ENCODE assay signal across 8 cellular contexts in the genomic region with DNA sequence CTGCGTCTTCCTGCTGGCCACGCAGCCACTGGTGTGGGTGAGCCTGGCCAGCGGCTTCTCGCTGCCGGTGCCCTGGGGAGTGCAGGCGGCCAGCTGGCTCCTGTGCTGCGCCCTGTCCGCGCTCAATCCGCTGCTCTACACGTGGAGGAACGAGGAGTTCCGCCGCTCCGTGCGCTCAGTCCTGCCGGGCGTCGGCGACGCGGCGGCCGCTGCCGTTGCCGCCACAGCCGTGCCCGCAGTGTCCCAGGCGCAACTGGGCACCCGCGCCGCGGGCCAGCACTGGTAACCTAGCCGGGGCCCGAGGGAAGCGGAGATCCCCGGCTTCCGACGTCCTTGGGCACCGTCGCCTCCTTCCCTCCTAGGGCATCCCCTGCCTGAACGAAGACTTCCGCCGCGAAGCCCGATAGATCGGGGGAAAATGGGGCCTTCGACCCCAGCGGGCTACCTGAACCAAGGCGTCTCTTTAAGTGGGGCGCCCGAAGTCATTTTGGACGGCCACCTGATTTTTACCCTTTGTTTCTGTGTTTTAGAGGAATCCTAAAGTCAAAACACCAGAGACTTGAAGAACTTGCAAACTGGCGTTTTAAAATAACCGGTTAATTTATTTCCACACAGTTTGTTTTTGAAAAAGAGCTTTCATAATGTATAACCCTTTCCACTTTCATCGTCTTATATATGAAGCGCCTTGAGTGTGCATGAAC. TPM values are rescaled to one million over a fixed set of nuclear protein-coding genes. Genes with fewer than 3 reads are reported as not detected.
A peak's percentile ranks its signal among the peaks of the same experiment; 100 is the strongest.
DNase-seq lines count a peak whose midpoint lies in the region; ATAC-seq and TF ChIP-seq lines count a peak whose summit lies in the region.

No MANE protein-coding gene starts in this region.

- TF ChIP-seq CTCF in colonic mucosa (IDR thresholded peaks at IDR 0.05) (no peak), vagina (IDR thresholded peaks at IDR 0.05) (no peak)

- intact Hi-C loops in colonic mucosa (cut with DNase I) = no loop called here
- intact Hi-C loops in vagina (cut with DNase I) = no loop called here

- H3K4me1 ChIP-seq in colonic mucosa (no peaks in the 10 kb centered on the region), mesendoderm (ENCODE audit: control insufficient read depth, low read depth, low read length) (no peaks in the 10 kb centered on the region), vagina (peaks cover 19% of the 10 kb centered on the region)

- H3K4me2 ChIP-seq in mesendoderm (ENCODE audit: low read length) = peak overlapping the region; percentile 71

- H2AK5ac ChIP-seq in mesendoderm (ENCODE audit: low read length) = no peak overlapping the region

- no peak for TF ChIP-seq POLR2A in vagina (IDR thresholded peaks at IDR 0.05)

- H3K36me3 ChIP-seq in colonic mucosa (no peaks in the 10 kb centered on the region), mesendoderm (ENCODE audit: control insufficient read depth, insufficient read depth, low read length) (no peaks in the 10 kb centered on the region), vagina (no peaks in the 10 kb centered on the region)

- DNase-seq in DMS53 treated with DMSO at 0.1 percent for 48 hours (lab: John Stamatoyannopoulos, UW; ENCODE audit: unreplicated experiment) (peak; percentile 58), colonic mucosa (no peak), mesendoderm (peak; percentile 51), vagina (ENCODE audit: extremely low spot score in 2 of 2) (no peak), GM19238 (ENCODE audit: insufficient read length, low spot score) (no peak)
- no peak for DNase-seq in Jurkat, Clone E6-1 (ENCODE audit: low read depth, low spot score)

- peak overlapping the region; percentile 31 for H3K4me3 ChIP-seq in Jurkat, Clone E6-1 (ENCODE audit: low read length)
- H3K4me3 ChIP-seq in colonic mucosa = peak overlapping the region; percentile 34
- no peak overlapping the region for H3K4me3 ChIP-seq in mesendoderm (ENCODE audit: low read length)
- peak overlapping the region; percentile 38 to 56 for H3K4me3 ChIP-seq in vagina

- H3K23ac ChIP-seq in mesendoderm (ENCODE audit: low read length) = no peak overlapping the region

- no peak overlapping the region for H2BK5ac ChIP-seq in mesendoderm (ENCODE audit: low read length)

- H3K27me3 ChIP-seq in colonic mucosa = peaks cover 26% of the 10 kb centered on the region
- H3K27me3 ChIP-seq in mesendoderm (ENCODE audit: insufficient read depth, low read length, poor library complexity) = peaks cover 33% of the 10 kb centered on the region
- H3K27me3 ChIP-seq in vagina = peaks cover 4% of the 10 kb centered on the region

- no peak overlapping the region for H2BK15ac ChIP-seq in mesendoderm (replicated peaks; ENCODE audit: low read depth)

- H3K27ac ChIP-seq in colonic mucosa (no peak overlapping the region), mesendoderm (ENCODE audit: low read depth, low read length) (no peak overlapping the region), vagina (no peak overlapping the region)

- no peaks in the 10 kb centered on the region for H3K79me2 ChIP-seq in mesendoderm (ENCODE audit: control insufficient read depth, insufficient read depth, low read length)

- no peak overlapping the region for H4K8ac ChIP-seq in mesendoderm (ENCODE audit: low read depth, low read length)

- H3K56ac ChIP-seq in mesendoderm (ENCODE audit: low read length) = peak overlapping the region; percentile 25

- no peak overlapping the region for H4K5ac ChIP-seq in mesendoderm (ENCODE audit: low read length)

- no CpG with 5 or more reads among the region's 57 CpGs for WGBS in mesendoderm (ENCODE audit: extremely low coverage, insufficient coverage, low lambda C conversion rate)

- H3K4ac ChIP-seq in mesendoderm (ENCODE audit: low read depth, low read length) = no peak overlapping the region

- H3K9me3 ChIP-seq in colonic mucosa (no peaks in the 10 kb centered on the region), vagina (no peaks in the 10 kb centered on the region)

- no peak overlapping the region for H3K18ac ChIP-seq in mesendoderm (ENCODE audit: low read length)

- ATAC-seq in HG02763 (IDR thresholded peaks at IDR 0.05; ENCODE audit: unreplicated experiment) = no peak
- ATAC-seq in HG02970 (IDR thresholded peaks at IDR 0.05; ENCODE audit: low FRiP score, unreplicated experiment) = no peak

- H3K79me1 ChIP-seq in mesendoderm (ENCODE audit: low read length) = no peaks in the 10 kb centered on the region

- H3K9ac ChIP-seq in colonic mucosa (ENCODE audit: low read depth in 2 of 2, low read length in 2 of 2) (peak overlapping the region in 1 of 2 donors; percentile 29), mesendoderm (ENCODE audit: low read length) (peak overlapping the region; percentile 41)

- no peak overlapping the region for H2BK120ac ChIP-seq in mesendoderm (ENCODE audit: low read depth, low read length)

RNA-seq across cellular contexts. Expression of gene GPR88, which starts 2.0 kb away (rescaled TPM):
- not detected for polyA plus RNA-seq in Jurkat, Clone E6-1 (2012; ENCODE audit: insufficient read depth, insufficient read length)
- under 1 TPM in 1 of 2 donors, not detected in 1; 0.19 TPM for total RNA-seq in colonic mucosa
- polyA plus RNA-seq in mesendoderm (2013, experiment 1 of 2) = not detected
- polyA plus RNA-seq in mesendoderm (2013, experiment 2 of 2) = not detected
- 0.25 TPM for total RNA-seq in vagina

Comparison
In these comparisons a context has a peak if more than half of its experiments do, and no peak if none do; other contexts are left out.
1. DNase-seq: peak in DMS53 treated with DMSO at 0.1 percent for 48 hours (single experiment) and mesendoderm (single experiment); none in Jurkat, Clone E6-1 (single experiment), colonic mucosa (single experiment), vagina (0 of 2) and GM19238 (single experiment).